3 cellular contexts compared by ENCODE assay signal in the genomic region with DNA sequence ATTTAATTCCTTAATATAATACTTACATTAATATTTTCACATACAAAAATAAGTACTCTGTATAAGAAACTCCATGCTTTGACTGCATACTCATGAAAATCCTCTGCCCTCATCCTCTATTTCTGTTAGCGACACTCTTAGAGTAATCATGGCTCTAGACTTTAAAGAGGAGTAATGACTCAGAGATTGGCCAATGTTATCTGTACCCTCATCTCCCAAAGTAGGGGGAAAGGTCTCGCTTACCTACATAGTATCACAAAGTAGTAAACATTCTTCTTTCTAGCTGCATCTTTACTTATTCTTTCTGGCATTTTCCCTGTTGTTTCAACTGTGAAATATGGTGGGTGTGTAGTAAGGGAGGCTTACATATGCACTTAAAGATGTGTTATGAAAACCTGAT. TPM values are rescaled to one million over a fixed set of nuclear protein-coding genes. Genes with fewer than 3 reads are reported as not detected.
"Had no signal": no experiment of that assay in that cellular context is flagged by ENCODE, and none has a peak within 500 bp of the region (broad histone marks: within the 10 kb centered on the region; RNA-seq: fewer than 3 reads in every experiment).

No MANE protein-coding gene starts in this region.

- ATAC-seq: GM12878 had no signal

- H3K4me3 ChIP-seq: GM12878 had no signal

- DNase-seq: GDM1, GF-D8 had no signal

RNA-seq across cellular contexts. Expression of a gene that starts 29.8 kb away (rescaled TPM):
- total RNA-seq: GM12878 had no signal
